In genomic region chr1:246782120-246782900, GRCh38 we compare ENCODE assay signal across 8 cellular contexts. TPM values are rescaled to one million over a fixed set of nuclear protein-coding genes. Genes with fewer than 3 reads are reported as not detected.
A peak's percentile ranks its signal among the peaks of the same experiment; 100 is the strongest.
DNase-seq lines count a peak whose midpoint lies in the region; ATAC-seq and TF ChIP-seq lines count a peak whose summit lies in the region.

No MANE protein-coding gene starts in this region.

- CTCF ChIA-PET in OCI-LY7 (lab: Charles Lee; ENCODE audit: unreplicated experiment) = no interaction called here

- ATAC-seq in HG02840 (IDR thresholded peaks at IDR 0.05; ENCODE audit: low FRiP score, unreplicated experiment) = peak; percentile 59
- ATAC-seq in gastrocnemius medialis = peak; percentile 87 to 96
- no peak for ATAC-seq in HG03571 (IDR thresholded peaks at IDR 0.05; ENCODE audit: unreplicated experiment)

- H3K27ac ChIP-seq in gastrocnemius medialis (peak overlapping the region; percentile 75 to 84 (median 78)), OCI-LY7 (ENCODE audit: low read depth, low read length, poor library complexity, severe bottlenecking) (no peak overlapping the region)

- H3K79me2 ChIP-seq in OCI-LY7 (ENCODE audit: insufficient read depth, low read depth, low read length) = no peaks in the 10 kb centered on the region

- H3K9me2 ChIP-seq in OCI-LY7 (ENCODE audit: insufficient read depth, low read length) = no peaks in the 10 kb centered on the region

- H3K9me3 ChIP-seq in gastrocnemius medialis = no peaks in the 10 kb centered on the region
- H3K9me3 ChIP-seq in OCI-LY7 (ENCODE audit: low read length) = no peaks in the 10 kb centered on the region

- TF ChIP-seq CTCF in gastrocnemius medialis (IDR thresholded peaks at IDR 0.05 in 4 of 5, conservative IDR thresholded peaks at IDR 0.05 in 1 of 5) (no peak), OCI-LY7 (conservative IDR thresholded peaks at IDR 0.05; ENCODE audit: low read length) (no peak)

- peaks cover 12 to 14% of the 10 kb centered on the region in 2 donors for H3K4me1 ChIP-seq in gastrocnemius medialis
- H3K4me1 ChIP-seq in OCI-LY7 (ENCODE audit: insufficient read depth, low read length, poor library complexity, severe bottlenecking) = peaks cover 15% of the 10 kb centered on the region

- no peaks in the 10 kb centered on the region for H4K20me1 ChIP-seq in OCI-LY7 (ENCODE audit: insufficient read depth, low read length)

- H2AFZ ChIP-seq in OCI-LY7 (ENCODE audit: low read length) = no peak overlapping the region

- H3K27me3 ChIP-seq in gastrocnemius medialis = no peaks in the 10 kb centered on the region

- H3K4me3 ChIP-seq in gastrocnemius medialis (peak overlapping the region in 1 of 4 donors; percentile 27), OCI-LY7 (ENCODE audit: low read depth, low read length, poor library complexity, severe bottlenecking) (no peak overlapping the region)

- POLR2A ChIA-PET in OCI-LY7 (lab: Charles Lee) = no interaction called here

- H3K36me3 ChIP-seq in gastrocnemius medialis (peaks cover 0 to 18% of the 10 kb centered on the region in 2 donors), OCI-LY7 (ENCODE audit: insufficient read depth, low read length) (no peaks in the 10 kb centered on the region)

- intact Hi-C loops in gastrocnemius medialis (cut with DNase I; ENCODE audit: low total_unique reads) = no loop called here
- intact Hi-C loops in OCI-LY7 (cut with micrococcal nuclease; ENCODE audit: unreplicated experiment) = no loop called here

- H3K4me2 ChIP-seq in OCI-LY7 (ENCODE audit: low read length) = no peak overlapping the region

- in situ Hi-C loops in gastrocnemius medialis (cut with MboI; ENCODE audit: low sequenced_read_pairs in 4 of 4) = no loop called here

- peak in 1 of 2 donors; percentile 28 for TF ChIP-seq POLR2A in gastrocnemius medialis (IDR thresholded peaks at IDR 0.05)

- no TSS peak for BruUV-seq in OCI-LY7 (replicated peaks; lab: Mats Ljungman, UMichigan)

- DNase-seq in EH (ENCODE audit: low read depth) (peak; percentile 82), NCI-H510A treated with DMSO at 0.1 percent for 48 hours (lab: John Stamatoyannopoulos, UW) (peak; percentile 53), dedifferentiated amniotic fluid mesenchymal stem cell (ENCODE audit: extremely low spot score) (peak; percentile 54), gastrocnemius medialis (peak; percentile 75 to 94), OCI-LY7 (ENCODE audit: low spot score) (no peak)
- no peak for DNase-seq in activated CD8-positive, alpha-beta memory T cell treated with anti-CD3 and anti-CD28 coated beads, Interleukin-2, amount 50 U/mL, for 4 hours

RNA-seq across cellular contexts. Expression of gene SCCPDH, which starts 58.1 kb away (rescaled TPM):
- total RNA-seq in gastrocnemius medialis (10 to 100 TPM; 28.3 to 43.0 (median 35.1) TPM), OCI-LY7 (2022) (12.1 and 12.2 TPM in 2 replicates)
- total RNA-seq in OCI-LY7 (2014; rRNA removed; shearing (Covaris generic)) = 1.8 and 1.9 TPM in 2 replicates

Comparison
In these comparisons a context has a peak if more than half of its experiments do, and no peak if none do; other contexts are left out.
1. DNase-seq: peak in EH (single experiment), NCI-H510A treated with DMSO at 0.1 percent for 48 hours (single experiment), dedifferentiated amniotic fluid mesenchymal stem cell (single experiment) and gastrocnemius medialis (2 of 2); none in OCI-LY7 (single experiment) and activated CD8-positive, alpha-beta memory T cell treated with anti-CD3 and anti-CD28 coated beads, Interleukin-2, amount 50 U/mL, for 4 hours (single experiment).